Comparison of ENCODE assay signal across 1 cellular context in the genomic region with DNA sequence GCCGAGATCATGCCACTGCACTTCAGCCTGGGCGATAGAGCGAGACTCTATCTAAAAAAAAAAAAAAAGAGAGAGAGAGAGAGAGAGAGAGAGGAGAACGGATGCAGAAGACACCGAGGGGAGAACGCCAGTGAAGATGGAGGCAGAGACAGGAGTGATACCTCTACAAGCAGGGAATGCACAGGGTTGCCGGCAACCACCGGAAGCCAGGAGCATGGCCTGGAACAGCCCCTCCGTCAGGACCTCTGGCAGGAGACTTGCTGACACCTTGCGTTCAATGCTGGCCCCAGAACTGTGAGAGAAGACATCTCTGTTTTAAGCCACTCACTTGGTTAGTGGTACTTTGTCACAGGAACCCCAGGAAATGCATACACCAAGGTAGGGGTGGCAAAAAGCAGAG.
TF ChIP-seq lines count a peak whose summit lies in the region.

No MANE protein-coding gene starts in this region.

TF ChIP-seq in SK-N-SH, 30 proteins besides CTCF, POLR2A, EP300 and RAD21 (continued from another document):
- TF ChIP-seq, protein P1, sequence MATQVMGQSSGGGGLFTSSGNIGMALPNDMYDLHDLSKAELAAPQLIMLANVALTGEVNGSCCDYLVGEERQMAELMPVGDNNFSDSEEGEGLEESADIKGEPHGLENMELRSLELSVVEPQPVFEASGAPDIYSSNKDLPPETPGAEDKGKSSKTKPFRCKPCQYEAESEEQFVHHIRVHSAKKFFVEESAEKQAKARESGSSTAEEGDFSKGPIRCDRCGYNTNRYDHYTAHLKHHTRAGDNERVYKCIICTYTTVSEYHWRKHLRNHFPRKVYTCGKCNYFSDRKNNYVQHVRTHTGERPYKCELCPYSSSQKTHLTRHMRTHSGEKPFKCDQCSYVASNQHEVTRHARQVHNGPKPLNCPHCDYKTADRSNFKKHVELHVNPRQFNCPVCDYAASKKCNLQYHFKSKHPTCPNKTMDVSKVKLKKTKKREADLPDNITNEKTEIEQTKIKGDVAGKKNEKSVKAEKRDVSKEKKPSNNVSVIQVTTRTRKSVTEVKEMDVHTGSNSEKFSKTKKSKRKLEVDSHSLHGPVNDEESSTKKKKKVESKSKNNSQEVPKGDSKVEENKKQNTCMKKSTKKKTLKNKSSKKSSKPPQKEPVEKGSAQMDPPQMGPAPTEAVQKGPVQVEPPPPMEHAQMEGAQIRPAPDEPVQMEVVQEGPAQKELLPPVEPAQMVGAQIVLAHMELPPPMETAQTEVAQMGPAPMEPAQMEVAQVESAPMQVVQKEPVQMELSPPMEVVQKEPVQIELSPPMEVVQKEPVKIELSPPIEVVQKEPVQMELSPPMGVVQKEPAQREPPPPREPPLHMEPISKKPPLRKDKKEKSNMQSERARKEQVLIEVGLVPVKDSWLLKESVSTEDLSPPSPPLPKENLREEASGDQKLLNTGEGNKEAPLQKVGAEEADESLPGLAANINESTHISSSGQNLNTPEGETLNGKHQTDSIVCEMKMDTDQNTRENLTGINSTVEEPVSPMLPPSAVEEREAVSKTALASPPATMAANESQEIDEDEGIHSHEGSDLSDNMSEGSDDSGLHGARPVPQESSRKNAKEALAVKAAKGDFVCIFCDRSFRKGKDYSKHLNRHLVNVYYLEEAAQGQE (IDR thresholded peaks at IDR 0.05; ENCODE audit: low read depth, low read length): no peak
- TF ChIP-seq NRF1 (IDR thresholded peaks at IDR 0.05; ENCODE audit: low read depth, low read length): no peak
